Comparison of ENCODE assay signal across 21 cellular contexts in the genomic region with DNA sequence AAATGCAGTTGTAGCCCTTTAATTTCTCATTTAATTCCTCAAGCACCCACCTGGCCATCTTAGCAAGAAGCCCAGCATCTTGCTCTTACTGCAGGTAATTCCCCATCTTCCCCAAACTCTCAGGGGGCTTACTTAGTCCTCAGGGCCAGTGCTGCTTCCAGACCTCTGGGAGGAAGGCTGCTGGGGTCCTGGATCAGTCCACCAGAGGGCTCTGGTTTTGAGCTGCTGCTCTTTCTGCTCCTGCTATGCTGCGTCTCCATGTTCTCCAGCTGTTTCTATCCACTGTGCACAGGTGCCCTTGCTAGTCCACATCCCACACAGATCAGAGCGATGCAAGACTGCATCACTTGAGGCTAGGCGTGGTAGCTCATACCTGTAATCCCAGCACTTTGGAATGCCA. TPM values are rescaled to one million over a fixed set of nuclear protein-coding genes. Genes with fewer than 3 reads are reported as not detected.
DNase-seq lines count a peak whose midpoint lies in the region; TF ChIP-seq lines count a peak whose summit lies in the region.
"Had no signal": no experiment of that assay in that cellular context is flagged by ENCODE, and none has a peak within 500 bp of the region (broad histone marks: within the 10 kb centered on the region; RNA-seq: fewer than 3 reads in every experiment).

No MANE protein-coding gene starts in this region.

- H3K79me2 ChIP-seq in hepatocyte, result no peaks in the 10 kb centered on the region

- H3K9me2 ChIP-seq in hepatocyte (replicated peaks; ENCODE audit: insufficient read depth), result no peaks in the 10 kb centered on the region

- intact Hi-C loops in colonic mucosa (cut with DNase I), result no loop called here

- H3K9ac ChIP-seq in colonic mucosa (ENCODE audit: low read depth in 2 of 2, low read length in 2 of 2), result no peak overlapping the region

- H3K4me1 ChIP-seq in HEK293 (ENCODE audit: control insufficient read depth, insufficient read depth, low read length) (peaks cover 6% of the 10 kb centered on the region), hepatocyte (ENCODE audit: insufficient read depth) (peaks cover 9% of the 10 kb centered on the region), colonic mucosa (no peaks in the 10 kb centered on the region)
- H3K4me1 ChIP-seq: psoas muscle had no signal

- POLR2A ChIA-PET in AG04450 (lab: Yijun Ruan, JAX), result no interaction called here
- POLR2A ChIA-PET in HEK293 (lab: Yijun Ruan, JAX), result no interaction called here

- TF ChIP-seq CTCF in AG04450 (IDR thresholded peaks at IDR 0.05; ENCODE audit: low read depth, low read length) (peak; percentile 33; the same call in 1 of the 2 replicates), HEK293 (tag by site-specific recombination; IDR thresholded peaks at IDR 0.05) (peak; percentile 60; the same call in 1 of the 2 replicates), astrocyte of the cerebellum (IDR thresholded peaks at IDR 0.05; ENCODE audit: low read depth, low read length, missing control alignments) (peak; percentile 42), hepatocyte (IDR thresholded peaks at IDR 0.05; ENCODE audit: poor library complexity) (no peak), colonic mucosa (IDR thresholded peaks at IDR 0.05) (no peak)

- no peaks in the 10 kb centered on the region for H3K9me3 ChIP-seq in AG04450 (ENCODE audit: control insufficient read depth, insufficient read depth, low read length)
- H3K9me3 ChIP-seq in HEK293 (ENCODE audit: control insufficient read depth, insufficient read depth, low read depth, low read length), result no peaks in the 10 kb centered on the region
- H3K9me3 ChIP-seq in hepatocyte (ENCODE audit: low read depth), result no peaks in the 10 kb centered on the region
- no peaks in the 10 kb centered on the region for H3K9me3 ChIP-seq in colonic mucosa
- H3K9me3 ChIP-seq: psoas muscle, testis had no signal

- no peak overlapping the region for H3K4me2 ChIP-seq in hepatocyte

- in situ Hi-C loops in astrocyte of the cerebellum (cut with HindIII; ENCODE audit: low sequenced_read_pairs), result no loop called here

- CTCF ChIA-PET in AG04450 (lab: Charles Lee), result no interaction called here
- CTCF ChIA-PET in HEK293 (lab: Yijun Ruan, JAX), result interaction anchor here (0.6 to 1.1 kb wide), 6 partner anchors 13 to 125 kb away, joined by 3 to 5 read pairs (median 3); no protein-coding TSS in a partner anchor

- peaks cover 17% of the 10 kb centered on the region for H3K27me3 ChIP-seq in AG04450 (ENCODE audit: control insufficient read depth, insufficient read depth, low read length)
- no peaks in the 10 kb centered on the region for H3K27me3 ChIP-seq in hepatocyte
- H3K27me3 ChIP-seq in colonic mucosa, result no peaks in the 10 kb centered on the region
- H3K27me3 ChIP-seq: testis had no signal

- DNase-seq in AG04450 (ENCODE audit: low read depth, low spot score) (no peak), astrocyte of the cerebellum (ENCODE audit: low read depth) (no peak), hepatocyte (ENCODE audit: low spot score) (no peak), NCI-H2081 (lab: John Stamatoyannopoulos, UW) (no peak), colonic mucosa (no peak), cerebellar nuclear complex (lab: John Stamatoyannopoulos, UW) (no peak)
- DNase-seq in effector CD8-positive, alpha-beta T cell (lab: John Stamatoyannopoulos, UW), result no peak
- DNase-seq: activated CD4-positive, alpha-beta T cell treated with anti-CD3 and anti-CD28 coated beads, Interleukin-2, amount 10 ng/mL, durations not matched to agents 7 days and 5 days; activated T-cell treated with anti-CD3 and anti-CD28 coated beads, Interleukin-2, amount 50 U/mL, for 72 hours; AML-193; amniotic stem cell; DMS79; effector memory CD8-positive, alpha-beta T cell; head of caudate nucleus; NCI-H1436; NCI-H524 treated with DMSO at 0.1 percent for 48 hours; psoas muscle; T-helper 2 cell; testis had no signal

- WGBS in hepatocyte (ENCODE audit: low lambda C conversion rate, missing lambda C conversion rate), result 90% methylated on average over 3 of the region's 3 CpGs

- H3K36me3 ChIP-seq in HEK293 (ENCODE audit: control insufficient read depth in 2 of 2, insufficient read depth in 1 of 2, low read length in 2 of 2) (peaks cover 0 to 7% of the 10 kb centered on the region in 2 experiments; a peak in 1 of 3 replicates), hepatocyte (replicated peaks; ENCODE audit: insufficient read depth, low read depth) (no peaks in the 10 kb centered on the region), colonic mucosa (no peaks in the 10 kb centered on the region)

- no peak overlapping the region for H2AFZ ChIP-seq in hepatocyte

- H3K27ac ChIP-seq in AG04450 (ENCODE audit: low read depth, low read length) (no peak overlapping the region), HEK293 (ENCODE audit: extremely low read depth, low read depth, low read length) (no peak overlapping the region), hepatocyte (peak overlapping the region; percentile 88), colonic mucosa (no peak overlapping the region)
- H3K27ac ChIP-seq: psoas muscle, RWPE1, testis had no signal

- no peaks in the 10 kb centered on the region for H4K20me1 ChIP-seq in hepatocyte (ENCODE audit: insufficient read depth, poor library complexity, severe bottlenecking)

- H3K4me3 ChIP-seq in AG04450 (ENCODE audit: low read depth, low read length), result no peak overlapping the region
- H3K4me3 ChIP-seq in HEK293 (ENCODE audit: low read depth, low read length), result no peak overlapping the region
- H3K4me3 ChIP-seq in astrocyte of the cerebellum (ENCODE audit: low read depth, low read length), result no peak overlapping the region
- H3K4me3 ChIP-seq in hepatocyte, result no peak overlapping the region
- no peak overlapping the region for H3K4me3 ChIP-seq in colonic mucosa
- H3K4me3 ChIP-seq: psoas muscle, testis had no signal

TF ChIP-seq in HEK293, 187 proteins besides CTCF, POLR2A, EP300 and RAD21:
- TF ChIP-seq, protein P1, sequence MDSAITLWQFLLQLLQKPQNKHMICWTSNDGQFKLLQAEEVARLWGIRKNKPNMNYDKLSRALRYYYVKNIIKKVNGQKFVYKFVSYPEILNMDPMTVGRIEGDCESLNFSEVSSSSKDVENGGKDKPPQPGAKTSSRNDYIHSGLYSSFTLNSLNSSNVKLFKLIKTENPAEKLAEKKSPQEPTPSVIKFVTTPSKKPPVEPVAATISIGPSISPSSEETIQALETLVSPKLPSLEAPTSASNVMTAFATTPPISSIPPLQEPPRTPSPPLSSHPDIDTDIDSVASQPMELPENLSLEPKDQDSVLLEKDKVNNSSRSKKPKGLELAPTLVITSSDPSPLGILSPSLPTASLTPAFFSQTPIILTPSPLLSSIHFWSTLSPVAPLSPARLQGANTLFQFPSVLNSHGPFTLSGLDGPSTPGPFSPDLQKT (IDR thresholded peaks at IDR 0.05; ENCODE audit: borderline replicate concordance, low read depth, low read length), result no peak

RNA-seq across cellular contexts. Expression of gene TMEM87B, which starts 34.5 kb away (rescaled TPM):
- 18.1 and 24.5 TPM in 2 replicates for polyA plus RNA-seq in AG04450 (2011; rRNA removed)
- polyA minus RNA-seq in AG04450 (2011; rRNA and poly(A)+ RNA removed), result 10.9 and 18.0 TPM in 2 replicates
- total RNA-seq in hepatocyte, result 39.5 and 59.5 TPM in 2 replicates
- polyA plus RNA-seq in hepatocyte, result 16.9 and 21.1 TPM in 2 replicates
- 10 to 100 TPM; 56.7 to 71.2 TPM for total RNA-seq in colonic mucosa

Comparison
In these comparisons a context has a peak if more than half of its experiments do, and no peak if none do; other contexts are left out.
1. CTCF ChIP-seq: peak in AG04450 (single experiment), HEK293 (single experiment) and astrocyte of the cerebellum (single experiment); none in hepatocyte (single experiment) and colonic mucosa (single experiment).